ENCODE assay signal across 25 cellular contexts in the genomic region with DNA sequence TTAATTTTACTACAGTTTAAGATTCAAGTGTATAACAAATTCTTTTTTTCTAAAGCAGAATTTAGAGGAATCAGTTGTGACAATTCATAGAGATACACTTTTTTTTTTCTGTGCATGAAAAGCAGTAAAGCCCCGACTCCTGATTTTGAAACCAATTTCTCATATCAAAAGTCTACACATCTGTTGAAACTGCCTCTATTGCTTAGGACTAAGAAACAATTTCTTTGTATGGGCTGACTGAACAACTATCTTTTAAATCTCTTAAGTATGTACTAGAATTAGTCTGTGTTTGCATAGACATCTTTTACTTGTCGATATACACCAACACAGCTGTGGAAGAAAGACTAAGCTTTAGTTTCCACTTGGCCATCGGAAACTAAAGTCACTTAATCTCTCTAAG.
"Had no signal": no experiment of that assay in that cellular context is flagged by ENCODE, and none has a peak within 500 bp of the region (broad histone marks: within the 10 kb centered on the region; RNA-seq: fewer than 3 reads in every experiment).

No MANE protein-coding gene starts in this region.

- H3K27ac Mint-ChIP-seq: naive thymus-derived CD4-positive, alpha-beta T cell; neural progenitor cell; stimulated activated effector memory CD8-positive, alpha-beta T cell treated with anti-CD3 and anti-CD28 coated beads, Interleukin-12 subunit alpha, Interleukin-12 subunit beta, amount 100 ng/mL, for 72 hours had no signal

- ATAC-seq: heart right ventricle; left cardiac atrium; left lung; naive thymus-derived CD4-positive, alpha-beta T cell; psoas muscle; right cardiac atrium; stimulated activated effector memory CD8-positive, alpha-beta T cell treated with anti-CD3 and anti-CD28 coated beads, Interleukin-12 subunit alpha, Interleukin-12 subunit beta, amount 100 ng/mL, for 72 hours had no signal

- H3K36me3 Mint-ChIP-seq: naive thymus-derived CD4-positive, alpha-beta T cell; neural progenitor cell; stimulated activated effector memory CD8-positive, alpha-beta T cell treated with anti-CD3 and anti-CD28 coated beads, Interleukin-12 subunit alpha, Interleukin-12 subunit beta, amount 100 ng/mL, for 72 hours had no signal

- H3K9me3 Mint-ChIP-seq: naive thymus-derived CD4-positive, alpha-beta T cell; nephron; neural progenitor cell had no signal

- H2AFZ ChIP-seq: neural progenitor cell had no signal

- H3K27me3 ChIP-seq: esophagus squamous epithelium, heart right ventricle, left lung, neural progenitor cell, sigmoid colon, stomach, thyroid gland, vagina had no signal

- H3K9ac ChIP-seq: neural progenitor cell had no signal

- DNase-seq: dermis blood vessel endothelial cell; effector memory CD4-positive, alpha-beta T cell; esophagus squamous epithelium; foreskin melanocyte; glutamatergic neuron; heart right ventricle; hippocampal formation; left cardiac atrium; left lung; mesenchymal stem cell; midbrain; naive thymus-derived CD4-positive, alpha-beta T cell; psoas muscle; right cardiac atrium; sigmoid colon; stimulated activated CD4-positive, alpha-beta T cell treated with anti-CD3 and anti-CD28 coated beads, Interleukin-2, amount 100 ng/mL, for 24 hours; stimulated activated CD4-positive, alpha-beta T cell treated with anti-CD3 and anti-CD28 coated beads, Interleukin-4, amount 100 ng/mL, for 24 hours; stimulated activated naive CD4-positive, alpha-beta T cell treated with Interleukin-2 at 50 U/mL for 16 hours; stomach; thyroid gland; trophoblast cell had no signal

- H3K4me3 ChIP-seq: esophagus squamous epithelium, heart right ventricle, left lung, neural progenitor cell, psoas muscle, sigmoid colon, stomach, thyroid gland, vagina had no signal

- H3K4me1 Mint-ChIP-seq: naive thymus-derived CD4-positive, alpha-beta T cell; nephron; neural progenitor cell; stimulated activated effector memory CD8-positive, alpha-beta T cell treated with anti-CD3 and anti-CD28 coated beads, Interleukin-12 subunit alpha, Interleukin-12 subunit beta, amount 100 ng/mL, for 72 hours had no signal

- H3K4me2 ChIP-seq: neural progenitor cell had no signal

- H3K36me3 ChIP-seq: esophagus squamous epithelium, heart right ventricle, left lung, neural progenitor cell, stomach, thyroid gland, vagina had no signal

- H3K27ac ChIP-seq: esophagus squamous epithelium, left lung, neural progenitor cell, psoas muscle, sigmoid colon, stomach, thyroid gland, vagina had no signal

- H3K4me3 Mint-ChIP-seq: naive thymus-derived CD4-positive, alpha-beta T cell; nephron; neural progenitor cell; stimulated activated effector memory CD8-positive, alpha-beta T cell treated with anti-CD3 and anti-CD28 coated beads, Interleukin-12 subunit alpha, Interleukin-12 subunit beta, amount 100 ng/mL, for 72 hours had no signal

- H3K9me3 ChIP-seq: esophagus squamous epithelium, heart right ventricle, left lung, psoas muscle, sigmoid colon, stomach, thyroid gland, vagina had no signal

- H3K4me1 ChIP-seq: esophagus squamous epithelium, left lung, neural progenitor cell, psoas muscle, thyroid gland, vagina had no signal
